Comparison of ENCODE assay signal across 10 cellular contexts in genomic region chr5:146667633-146668032, GRCh38.
DNase-seq lines count a peak whose midpoint lies in the region; ATAC-seq and TF ChIP-seq lines count a peak whose summit lies in the region.
"Had no signal": no experiment of that assay in that cellular context is flagged by ENCODE, and none has a peak within 500 bp of the region (broad histone marks: within the 10 kb centered on the region; RNA-seq: fewer than 3 reads in every experiment).

No MANE protein-coding gene starts in this region.

- H3K9me3 ChIP-seq in adrenal gland (replicated peaks in 1 of 3) (no peaks in the 10 kb centered on the region), hepatocyte (ENCODE audit: low read depth) (no peaks in the 10 kb centered on the region), tibial artery (no peaks in the 10 kb centered on the region)
- H3K9me3 ChIP-seq: ovary had no signal

- no peaks in the 10 kb centered on the region for H3K9me3 Mint-ChIP-seq in activated CD4-positive, alpha-beta T cell treated with anti-CD3 and anti-CD28 coated beads, Interleukin-2, amount 10 ng/mL, durations not matched to agents 7 days and 5 days

- POLR2A ChIA-PET in activated CD4-positive, alpha-beta T cell treated with anti-CD3 and anti-CD28 coated beads, Interleukin-2, amount 10 ng/mL, durations not matched to agents 7 days and 5 days (lab: Charles Lee): no interaction called here

- 42 to 49% (median 44%) methylated on average over 3 of the region's 3 CpGs for WGBS in adrenal gland, 4 donors
- 58% methylated on average over 3 of the region's 3 CpGs for WGBS in hepatocyte (ENCODE audit: low lambda C conversion rate, missing lambda C conversion rate)

- H3K4me1 ChIP-seq in adrenal gland (replicated peaks in 1 of 2) (peaks cover 0 to 7% of the 10 kb centered on the region in 2 donors), hepatocyte (ENCODE audit: insufficient read depth) (no peaks in the 10 kb centered on the region), tibial artery (peaks cover 0 to 41% (median 5%) of the 10 kb centered on the region in 4 donors)

- DNase-seq in NCI-H1436 treated with DMSO at 0.1 percent for 48 hours (lab: John Stamatoyannopoulos, UW): peak; percentile 28
- DNase-seq in NCI-H1436 (lab: John Stamatoyannopoulos, UW): no peak
- DNase-seq in adrenal gland: peak in 5 of 7 donors; percentile 19 to 32 (median 21)
- DNase-seq in hepatocyte (ENCODE audit: low spot score): peak; percentile 67
- DNase-seq in tibial artery: no peak
- DNase-seq in NCI-H82 treated with DMSO at 0.1 percent for 48 hours (lab: John Stamatoyannopoulos, UW; ENCODE audit: unreplicated experiment): no peak
- no peak for DNase-seq in activated CD4-positive, alpha-beta T cell treated with anti-CD3 and anti-CD28 coated beads, Interleukin-2, amount 10 ng/mL, durations not matched to agents 7 days and 5 days
- DNase-seq: NCI-H2227 treated with DMSO at 0.1 percent for 48 hours, ovary had no signal

- ATAC-seq in HG03457 (IDR thresholded peaks at IDR 0.05; ENCODE audit: unreplicated experiment): no peak

- H3K27me3 ChIP-seq in adrenal gland: no peaks in the 10 kb centered on the region
- H3K27me3 ChIP-seq in hepatocyte: no peaks in the 10 kb centered on the region
- no peaks in the 10 kb centered on the region for H3K27me3 ChIP-seq in tibial artery
- H3K27me3 ChIP-seq: ovary had no signal

- no peak overlapping the region for H3K27ac Mint-ChIP-seq in activated CD4-positive, alpha-beta T cell treated with anti-CD3 and anti-CD28 coated beads, Interleukin-2, amount 10 ng/mL, durations not matched to agents 7 days and 5 days

- no peaks in the 10 kb centered on the region for H4K20me1 ChIP-seq in hepatocyte (ENCODE audit: insufficient read depth, poor library complexity, severe bottlenecking)

- no peaks in the 10 kb centered on the region for H3K27me3 Mint-ChIP-seq in activated CD4-positive, alpha-beta T cell treated with anti-CD3 and anti-CD28 coated beads, Interleukin-2, amount 10 ng/mL, durations not matched to agents 7 days and 5 days

- H3K4me3 ChIP-seq in adrenal gland (no peak overlapping the region), hepatocyte (no peak overlapping the region), tibial artery (no peak overlapping the region)
- H3K4me3 ChIP-seq: ovary had no signal

- no peaks in the 10 kb centered on the region for H3K79me2 ChIP-seq in hepatocyte

- H3K4me2 ChIP-seq in hepatocyte: peak overlapping the region; percentile 42

- H3K36me3 ChIP-seq in adrenal gland (replicated peaks in 1 of 2) (no peaks in the 10 kb centered on the region), hepatocyte (replicated peaks; ENCODE audit: insufficient read depth, low read depth) (no peaks in the 10 kb centered on the region), tibial artery (no peaks in the 10 kb centered on the region)
- H3K36me3 ChIP-seq: ovary had no signal

- H2AFZ ChIP-seq in hepatocyte: peak overlapping the region; percentile 24

- H3K27ac ChIP-seq in adrenal gland (peak overlapping the region in 2 of 5 donors; percentile 41 to 62), hepatocyte (peak overlapping the region; percentile 73), tibial artery (peak overlapping the region; percentile 83)
- H3K27ac ChIP-seq: ovary had no signal

- CTCF ChIA-PET in activated CD4-positive, alpha-beta T cell treated with anti-CD3 and anti-CD28 coated beads, Interleukin-2, amount 10 ng/mL, durations not matched to agents 7 days and 5 days (lab: Charles Lee): no interaction called here

- no peak for TF ChIP-seq CTCF in adrenal gland (IDR thresholded peaks at IDR 0.05)
- no peak for TF ChIP-seq CTCF in hepatocyte (IDR thresholded peaks at IDR 0.05; ENCODE audit: poor library complexity)
- TF ChIP-seq CTCF in tibial artery (IDR thresholded peaks at IDR 0.05): no peak

- peak in 1 of 2 donors; percentile 54 for TF ChIP-seq POLR2A in adrenal gland (IDR thresholded peaks at IDR 0.05)

- H3K36me3 Mint-ChIP-seq in activated CD4-positive, alpha-beta T cell treated with anti-CD3 and anti-CD28 coated beads, Interleukin-2, amount 10 ng/mL, durations not matched to agents 7 days and 5 days (ENCODE audit: low read depth): no peaks in the 10 kb centered on the region

- peaks cover 2% of the 10 kb centered on the region for H3K4me1 Mint-ChIP-seq in activated CD4-positive, alpha-beta T cell treated with anti-CD3 and anti-CD28 coated beads, Interleukin-2, amount 10 ng/mL, durations not matched to agents 7 days and 5 days

- intact Hi-C loops in adrenal gland (cut with DNase I) (no loop called here), tibial artery (cut with DNase I; ENCODE audit: low total_unique reads) (no loop called here)

- no peaks in the 10 kb centered on the region for H3K9me2 ChIP-seq in hepatocyte (replicated peaks; ENCODE audit: insufficient read depth)

- H3K4me3 Mint-ChIP-seq in activated CD4-positive, alpha-beta T cell treated with anti-CD3 and anti-CD28 coated beads, Interleukin-2, amount 10 ng/mL, durations not matched to agents 7 days and 5 days: no peak overlapping the region

Comparison
In these comparisons a context has a peak if more than half of its experiments do, and no peak if none do; other contexts are left out.
1. DNase-seq: peak in NCI-H1436 treated with DMSO at 0.1 percent for 48 hours (single experiment), adrenal gland (5 of 7) and hepatocyte (single experiment); none in NCI-H1436 (single experiment), tibial artery (0 of 2), NCI-H82 treated with DMSO at 0.1 percent for 48 hours (single experiment) and activated CD4-positive, alpha-beta T cell treated with anti-CD3 and anti-CD28 coated beads, Interleukin-2, amount 10 ng/mL, durations not matched to agents 7 days and 5 days (single experiment).